25 cellular contexts compared by ENCODE assay signal in the genomic region with DNA sequence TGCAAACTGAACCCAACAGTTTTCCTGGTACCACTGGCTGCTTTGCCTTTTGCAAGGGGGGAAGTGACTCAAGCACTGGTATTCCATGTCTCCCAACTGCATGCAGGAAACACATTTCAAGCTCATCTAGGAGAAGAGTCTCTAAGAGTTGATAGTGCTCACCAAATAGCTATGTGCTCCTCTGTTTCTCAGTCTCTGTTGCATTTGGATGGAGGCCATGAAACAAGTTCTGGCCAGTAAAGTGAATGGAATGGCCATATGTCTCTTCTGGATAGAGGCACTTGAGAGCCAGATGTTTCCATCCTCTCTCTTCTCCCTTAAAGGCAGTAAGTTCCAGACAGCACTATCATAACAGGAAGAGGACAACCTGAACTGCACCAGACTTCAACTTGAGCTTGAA.
DNase-seq lines count a peak whose midpoint lies in the region; TF ChIP-seq lines count a peak whose summit lies in the region.
"Had no signal": no experiment of that assay in that cellular context is flagged by ENCODE, and none has a peak within 500 bp of the region (broad histone marks: within the 10 kb centered on the region; RNA-seq: fewer than 3 reads in every experiment).

No MANE protein-coding gene starts in this region.

- no peak overlapping the region for H2AK5ac ChIP-seq in mesenchymal stem cell (ENCODE audit: low read length, severe bottlenecking)

- H3K9me3 ChIP-seq in mesenchymal stem cell (ENCODE audit: control insufficient read depth, low read length) = peaks cover 18% of the 10 kb centered on the region
- H3K9me3 ChIP-seq in adrenal gland (replicated peaks in 1 of 3) = no peaks in the 10 kb centered on the region
- H3K9me3 ChIP-seq: right lobe of liver, SJSA1, thyroid gland had no signal

- H3K4me2 ChIP-seq in mesenchymal stem cell (ENCODE audit: low read length, poor library complexity, severe bottlenecking) = no peak overlapping the region

- H2AFZ ChIP-seq in mesenchymal stem cell (ENCODE audit: low read depth, low read length) = no peak overlapping the region

- TF ChIP-seq CTCF in BJ (IDR thresholded peaks at IDR 0.05; ENCODE audit: insufficient read depth, low read depth, low read length) (no peak), adrenal gland (IDR thresholded peaks at IDR 0.05) (no peak)

- no peak overlapping the region for H3K23ac ChIP-seq in mesenchymal stem cell (ENCODE audit: low read length in 2 of 2)

- H3K4me3 ChIP-seq in BJ (ENCODE audit: low read depth, low read length) = no peak overlapping the region
- H3K4me3 ChIP-seq in mesenchymal stem cell (ENCODE audit: insufficient read depth in 1 of 2, low read depth in 1 of 2, low read length in 2 of 2) = no peak overlapping the region
- no peak overlapping the region for H3K4me3 ChIP-seq in adrenal gland
- H3K4me3 ChIP-seq: lower lobe of right lung, right lobe of liver, SJSA1, thyroid gland had no signal

- no peak overlapping the region for H2BK12ac ChIP-seq in mesenchymal stem cell (ENCODE audit: low read length in 2 of 2)

- DNase-seq in BJ (ENCODE audit: low read depth) (peak; percentile 22), HS-5 (ENCODE audit: low read depth) (peak; percentile 48), dermis blood vessel endothelial cell (peak; percentile 7), mesenchymal stem cell (peak; percentile 17), DMS153 (lab: John Stamatoyannopoulos, UW) (no peak), NCI-H2107 treated with DMSO at 0.1 percent for 48 hours (lab: John Stamatoyannopoulos, UW; ENCODE audit: unreplicated experiment) (no peak), SIG-M5 (lab: John Stamatoyannopoulos, UW) (no peak), adrenal gland (no peak)
- DNase-seq: activated CD4-positive, alpha-beta T cell treated with anti-CD3 and anti-CD28 coated beads for 1 hour; activated CD8-positive, alpha-beta T cell treated with anti-CD3 and anti-CD28 coated beads for 36 hours; activated effector memory CD4-positive, alpha-beta T cell treated with Interleukin-2 at 50 U/mL for 16 hours; activated naive CD8-positive, alpha-beta T cell treated with anti-CD3 and anti-CD28 coated beads, Interleukin-2, amount 10 ng/mL, durations not matched to agents 7 days and 5 days; activated T-cell treated with anti-CD3 and anti-CD28 coated beads for 4 hours; DND-41; effector CD4-positive, alpha-beta T cell; kidney glomerular epithelial cell; lower lobe of right lung; NCI-H1417; NCI-H510A treated with DMSO at 0.1 percent for 48 hours; right lobe of liver; stimulated activated CD4-positive, alpha-beta T cell treated with anti-CD3 and anti-CD28 coated beads, Interleukin-4, amount 100 ng/mL, for 4 hours; stimulated activated naive CD8-positive, alpha-beta T cell treated with anti-CD3 and anti-CD28 coated beads, Interleukin-15, Interleukin-2, amounts not matched to agents 100 U/mL and 50 U/mL, for 24 hours; T-cell; thyroid gland had no signal

- H4K91ac ChIP-seq in mesenchymal stem cell (ENCODE audit: low read length) = no peak overlapping the region

- H3K18ac ChIP-seq in mesenchymal stem cell (ENCODE audit: low read depth in 1 of 2, low read length in 2 of 2) = no peak overlapping the region

- intact Hi-C loops in adrenal gland (cut with DNase I) = no loop called here

- H2BK15ac ChIP-seq in mesenchymal stem cell (ENCODE audit: low read depth, poor library complexity, severe bottlenecking) = no peak overlapping the region

- H3K27me3 ChIP-seq in BJ (ENCODE audit: control insufficient read depth, insufficient read depth, low read length) (no peaks in the 10 kb centered on the region), mesenchymal stem cell (ENCODE audit: control insufficient read depth in 1 of 2, insufficient read depth in 1 of 2, low read length in 2 of 2) (no peaks in the 10 kb centered on the region), adrenal gland (no peaks in the 10 kb centered on the region)
- H3K27me3 ChIP-seq: right lobe of liver, SJSA1, thyroid gland had no signal

- no peak for TF ChIP-seq POLR2A in adrenal gland (IDR thresholded peaks at IDR 0.05)

- H3K79me1 ChIP-seq in mesenchymal stem cell (replicated peaks; ENCODE audit: low read length, poor library complexity, severe bottlenecking) = no peaks in the 10 kb centered on the region

- H2BK5ac ChIP-seq in mesenchymal stem cell (ENCODE audit: low read depth, low read length, poor library complexity, severe bottlenecking) = no peak overlapping the region

- H3K27ac ChIP-seq in mesenchymal stem cell (ENCODE audit: low read length, poor library complexity, severe bottlenecking) (no peak overlapping the region), adrenal gland (no peak overlapping the region)
- H3K27ac ChIP-seq: lower lobe of right lung, right lobe of liver, SJSA1, thyroid gland had no signal

- H3K9ac ChIP-seq in mesenchymal stem cell (ENCODE audit: low read length) = no peak overlapping the region

- H3K36me3 ChIP-seq in BJ (ENCODE audit: control insufficient read depth, insufficient read depth, low read length) (no peaks in the 10 kb centered on the region), mesenchymal stem cell (ENCODE audit: control insufficient read depth in 1 of 2, insufficient read depth in 2 of 2, low read depth in 1 of 2, low read length in 2 of 2) (no peaks in the 10 kb centered on the region), adrenal gland (replicated peaks in 1 of 2) (no peaks in the 10 kb centered on the region)
- H3K36me3 ChIP-seq: lower lobe of right lung, right lobe of liver, SJSA1, thyroid gland had no signal

- no peak overlapping the region for H2BK120ac ChIP-seq in mesenchymal stem cell (ENCODE audit: low read depth, low read length)

- H3K4ac ChIP-seq in mesenchymal stem cell (ENCODE audit: low read depth in 1 of 2, low read length in 2 of 2) = no peak overlapping the region

- CTCF ChIA-PET in BJ (lab: Yijun Ruan, JAX) = interaction anchor here (1.7 kb wide), 1 partner anchor 17 kb away, joined by 5 read pairs; no protein-coding TSS in a partner anchor

- no peak overlapping the region for H4K8ac ChIP-seq in mesenchymal stem cell (ENCODE audit: low read length)

- POLR2A ChIA-PET in BJ (lab: Charles Lee) = no interaction called here

- no peaks in the 10 kb centered on the region for H3K4me1 ChIP-seq in mesenchymal stem cell (ENCODE audit: control insufficient read depth, insufficient read depth, low read depth, low read length)
- no peaks in the 10 kb centered on the region for H3K4me1 ChIP-seq in adrenal gland (replicated peaks in 1 of 2)
- H3K4me1 ChIP-seq: lower lobe of right lung, right lobe of liver, SJSA1, thyroid gland had no signal

- no peak overlapping the region for H3K14ac ChIP-seq in mesenchymal stem cell (ENCODE audit: low read length in 2 of 2)

Comparison
In these comparisons a context has a peak if more than half of its experiments do, and no peak if none do; other contexts are left out.
1. DNase-seq: peak in BJ (single experiment), HS-5 (single experiment), dermis blood vessel endothelial cell (single experiment) and mesenchymal stem cell (single experiment); none in DMS153 (single experiment), NCI-H2107 treated with DMSO at 0.1 percent for 48 hours (single experiment), SIG-M5 (single experiment) and adrenal gland (0 of 7).